Comparison of ENCODE assay signal across 1 cellular context in genomic region chr4:122701965-122702364, GRCh38.
TF ChIP-seq lines count a peak whose summit lies in the region.

No MANE protein-coding gene starts in this region.

TF ChIP-seq in HepG2, 621 proteins besides CTCF, POLR2A, EP300 and RAD21:
- peak; percentile 65; the same call in 1 of the 2 replicates for TF ChIP-seq TEF (CRISPR knock-in tag; IDR thresholded peaks at IDR 0.05)
- TF ChIP-seq KDM6A (CRISPR knock-in tag; IDR thresholded peaks at IDR 0.05; ENCODE audit: low read depth) = no peak
- TF ChIP-seq KAT8 (CRISPR knock-in tag; IDR thresholded peaks at IDR 0.05) = no peak
- TF ChIP-seq TAF1 (CRISPR knock-in tag; IDR thresholded peaks at IDR 0.05) = no peak
- no peak for TF ChIP-seq ZNF34 (CRISPR knock-in tag; IDR thresholded peaks at IDR 0.05; ENCODE audit: borderline replicate concordance)
- TF ChIP-seq ZNF614 (CRISPR knock-in tag; IDR thresholded peaks at IDR 0.05; ENCODE audit: borderline replicate concordance) = no peak
- TF ChIP-seq MAFF (IDR thresholded peaks at IDR 0.05; ENCODE audit: low read depth, low read length) = no peak
- peak; percentile 29; the same call in 1 of the 2 replicates for TF ChIP-seq HNF4A (CRISPR knock-in tag; IDR thresholded peaks at IDR 0.05)
- TF ChIP-seq ZNF501 (CRISPR knock-in tag; IDR thresholded peaks at IDR 0.05) = no peak
- no peak for TF ChIP-seq SIX1 (CRISPR knock-in tag; IDR thresholded peaks at IDR 0.05; ENCODE audit: borderline replicate concordance)
- TF ChIP-seq SPEN (CRISPR knock-in tag; IDR thresholded peaks at IDR 0.05; ENCODE audit: low read depth) = no peak
- no peak for TF ChIP-seq ATF4 (CRISPR knock-in tag; IDR thresholded peaks at IDR 0.05)
- no peak for TF ChIP-seq SCMH1 (CRISPR knock-in tag; IDR thresholded peaks at IDR 0.05; ENCODE audit: borderline replicate concordance)
- no peak for TF ChIP-seq KDM3A (CRISPR knock-in tag; IDR thresholded peaks at IDR 0.05; ENCODE audit: low read depth)
- TF ChIP-seq BHLHE40 (IDR thresholded peaks at IDR 0.05; ENCODE audit: low read length) = no peak
- TF ChIP-seq, protein P1, sequence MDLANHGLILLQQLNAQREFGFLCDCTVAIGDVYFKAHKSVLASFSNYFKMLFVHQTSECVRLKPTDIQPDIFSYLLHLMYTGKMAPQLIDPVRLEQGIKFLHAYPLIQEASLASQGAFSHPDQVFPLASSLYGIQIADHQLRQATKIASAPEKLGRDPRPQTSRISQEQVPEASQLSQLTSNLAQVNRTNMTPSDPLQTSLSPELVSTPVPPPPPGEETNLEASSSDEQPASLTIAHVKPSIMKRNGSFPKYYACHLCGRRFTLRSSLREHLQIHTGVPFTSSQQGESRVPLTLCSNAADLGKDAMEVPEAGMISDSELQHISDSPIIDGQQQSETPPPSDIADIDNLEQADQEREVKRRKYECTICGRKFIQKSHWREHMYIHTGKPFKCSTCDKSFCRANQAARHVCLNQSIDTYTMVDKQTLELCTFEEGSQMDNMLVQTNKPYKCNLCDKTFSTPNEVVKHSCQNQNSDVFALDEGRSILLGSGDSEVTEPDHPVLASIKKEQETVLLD (CRISPR knock-in tag; IDR thresholded peaks at IDR 0.05; ENCODE audit: low read depth) = no peak
- TF ChIP-seq, protein P2, sequence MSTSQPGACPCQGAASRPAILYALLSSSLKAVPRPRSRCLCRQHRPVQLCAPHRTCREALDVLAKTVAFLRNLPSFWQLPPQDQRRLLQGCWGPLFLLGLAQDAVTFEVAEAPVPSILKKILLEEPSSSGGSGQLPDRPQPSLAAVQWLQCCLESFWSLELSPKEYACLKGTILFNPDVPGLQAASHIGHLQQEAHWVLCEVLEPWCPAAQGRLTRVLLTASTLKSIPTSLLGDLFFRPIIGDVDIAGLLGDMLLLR (CRISPR knock-in tag; IDR thresholded peaks at IDR 0.05) = no peak
- no peak for TF ChIP-seq ZNF235 (CRISPR knock-in tag; IDR thresholded peaks at IDR 0.05; ENCODE audit: borderline replicate concordance)
TF ChIP-seq in HepG2: peak in this region for 2.
